21 cellular contexts compared by ENCODE assay signal in the genomic region with DNA sequence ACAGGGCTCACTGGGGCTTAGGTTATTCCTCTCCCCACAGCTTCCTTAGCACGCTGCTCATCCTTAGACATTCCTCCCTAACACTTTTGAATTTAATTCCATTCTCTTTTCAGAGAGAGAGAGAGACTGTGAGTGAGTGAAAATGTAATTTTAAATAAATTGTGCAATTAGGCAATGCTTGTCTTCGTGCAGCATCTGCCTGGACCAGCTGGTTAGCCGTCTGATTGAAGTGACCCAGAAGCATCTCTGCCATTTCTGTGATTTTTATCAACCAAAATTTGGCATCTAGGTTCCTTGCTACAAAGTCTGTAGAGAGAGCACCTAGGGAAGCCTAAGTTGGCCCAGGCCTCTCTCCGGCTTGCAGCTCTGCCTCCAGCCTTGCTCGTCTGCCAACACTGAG.
"Had no signal": no experiment of that assay in that cellular context is flagged by ENCODE, and none has a peak within 500 bp of the region (broad histone marks: within the 10 kb centered on the region; RNA-seq: fewer than 3 reads in every experiment).

No MANE protein-coding gene starts in this region.

- H3K4me3 Mint-ChIP-seq: T-cell had no signal

- H3K9me3 Mint-ChIP-seq: T-cell had no signal

- H3K36me3 Mint-ChIP-seq: T-cell had no signal

- H3K27ac Mint-ChIP-seq: T-cell had no signal

- DNase-seq: KBM-7, MV-4-11, NCI-H1048, NCI-H1105, NCI-H1417, NCI-H1436 treated with DMSO at 0.1 percent for 48 hours, NCI-H187, NCI-H2029, NCI-H2081 treated with DMSO at 0.1 percent for 48 hours, NCI-H2171, NCI-H226, NCI-H446, NCI-H510A, NCI-H524 treated with DMSO at 0.1 percent for 48 hours, NCI-H69, NCI-H774, RPMI8226, SHP77, SW 1271, T-cell had no signal

- H3K4me1 Mint-ChIP-seq: T-cell had no signal

- H3K27ac ChIP-seq: HL-60 had no signal

- ATAC-seq: T-cell had no signal
